8 cellular contexts compared by ENCODE assay signal in the genomic region with DNA sequence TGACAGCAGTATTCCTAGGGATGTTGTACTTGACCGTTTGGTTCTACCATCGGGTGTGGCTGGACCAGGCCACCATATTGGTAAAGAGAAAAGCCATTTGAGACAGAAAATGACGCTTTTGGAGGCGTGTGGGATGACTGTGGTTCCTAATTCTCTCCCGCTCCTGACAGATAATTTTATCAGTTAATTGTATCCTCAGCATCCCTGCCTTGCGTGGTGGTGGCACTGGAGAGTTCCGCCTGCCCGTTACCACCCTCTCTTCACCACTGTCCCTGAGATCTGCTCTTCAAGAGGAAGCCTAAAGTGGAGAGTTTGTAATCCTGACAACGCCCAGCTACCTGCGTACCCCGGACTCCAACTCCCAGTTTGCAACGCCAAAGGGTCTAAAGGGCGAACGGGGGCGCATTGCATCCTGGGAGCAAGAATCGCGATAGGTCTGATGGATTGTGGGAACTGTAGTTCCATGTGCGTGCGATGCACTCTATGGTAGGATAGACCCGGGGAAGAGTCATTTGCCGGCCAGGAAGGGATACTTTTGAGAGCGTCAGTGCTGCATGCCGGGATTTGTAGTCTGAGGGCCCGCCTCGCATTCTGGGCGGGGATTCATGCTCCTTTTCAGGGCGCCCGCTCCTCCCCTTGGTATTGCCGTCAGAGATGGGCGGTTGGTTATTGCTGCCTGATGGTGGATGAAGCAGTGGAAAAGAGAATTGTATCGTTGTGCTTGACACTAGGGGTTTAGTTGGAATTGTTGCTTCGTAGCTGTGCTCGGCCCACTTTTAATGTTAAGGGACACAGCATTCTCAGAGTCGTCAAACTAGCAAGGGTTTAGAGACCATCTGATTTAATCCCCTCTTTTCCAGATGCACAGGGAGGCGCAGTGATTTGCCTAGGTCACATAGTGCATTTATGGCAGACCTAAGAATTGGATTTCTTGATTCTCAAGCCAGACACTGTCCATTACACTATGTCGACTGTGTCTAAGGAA. TPM values are rescaled to one million over a fixed set of nuclear protein-coding genes. Genes with fewer than 3 reads are reported as not detected.
DNase-seq lines count a peak whose midpoint lies in the region; ATAC-seq and TF ChIP-seq lines count a peak whose summit lies in the region.

No MANE protein-coding gene starts in this region.

- intact Hi-C loops in vagina (cut with DNase I): no loop called here

- peak in 1 of 2 donors; percentile 45 for TF ChIP-seq POLR2A in vagina (IDR thresholded peaks at IDR 0.05)

- no peaks in the 10 kb centered on the region for H3K9me3 ChIP-seq in vagina

- H3K27me3 ChIP-seq in vagina: no peaks in the 10 kb centered on the region

- in situ Hi-C loops in astrocyte of the cerebellum (cut with HindIII; ENCODE audit: low sequenced_read_pairs): no loop called here

- ATAC-seq in GM18508 (IDR thresholded peaks at IDR 0.05; ENCODE audit: insufficient read depth, unreplicated experiment) (peak; percentile 54), HG02973 (IDR thresholded peaks at IDR 0.05; ENCODE audit: unreplicated experiment) (peak; percentile 52)

- peak overlapping the region; percentile 96 for H3K27ac ChIP-seq in vagina

- DNase-seq in NCI-H1930 (lab: John Stamatoyannopoulos, UW) (peak; percentile 99), T-helper 22 cell (ENCODE audit: low read depth) (peak; percentile 96), astrocyte of the cerebellum (ENCODE audit: low read depth) (peak; percentile 99), hepatic stellate cell (ENCODE audit: low spot score) (peak; percentile 97), putamen (ENCODE audit: low spot score) (peak; percentile 100), vagina (ENCODE audit: extremely low spot score in 2 of 2) (peak; percentile 99 to 100)

- H3K36me3 ChIP-seq in vagina: no peaks in the 10 kb centered on the region

- TF ChIP-seq CTCF in astrocyte of the cerebellum (IDR thresholded peaks at IDR 0.05; ENCODE audit: low read depth, low read length, missing control alignments): no peak
- no peak for TF ChIP-seq CTCF in vagina (IDR thresholded peaks at IDR 0.05)

- H3K4me3 ChIP-seq in astrocyte of the cerebellum (ENCODE audit: low read depth, low read length): peak overlapping the region; percentile 63
- peak overlapping the region; percentile 80 to 96 for H3K4me3 ChIP-seq in vagina

- H3K4me1 ChIP-seq in vagina: peaks cover 27% of the 10 kb centered on the region

RNA-seq across cellular contexts. Expression of gene PHF12, which starts 1.0 kb away (rescaled TPM):
- total RNA-seq in vagina: 54.5 TPM

RNA-seq across cellular contexts. Expression of gene DHRS13, which starts 49.4 kb away (rescaled TPM):
- 11.8 TPM for total RNA-seq in vagina

RNA-seq across cellular contexts. Expression of gene SEZ6, which starts 53.5 kb away (rescaled TPM):
- not detected for total RNA-seq in vagina

RNA-seq across cellular contexts. Expression of gene FLOT2, which starts 54.8 kb away (rescaled TPM):
- total RNA-seq in vagina: 56.2 TPM

Comparison
In these comparisons a context has a peak if more than half of its experiments do, and no peak if none do; other contexts are left out.
1. Peak in every context shown above with its lines: DNase-seq, ATAC-seq, H3K4me3 ChIP-seq and H3K27ac ChIP-seq.